Comparison of ENCODE assay signal across 1 cellular context in the genomic region with DNA sequence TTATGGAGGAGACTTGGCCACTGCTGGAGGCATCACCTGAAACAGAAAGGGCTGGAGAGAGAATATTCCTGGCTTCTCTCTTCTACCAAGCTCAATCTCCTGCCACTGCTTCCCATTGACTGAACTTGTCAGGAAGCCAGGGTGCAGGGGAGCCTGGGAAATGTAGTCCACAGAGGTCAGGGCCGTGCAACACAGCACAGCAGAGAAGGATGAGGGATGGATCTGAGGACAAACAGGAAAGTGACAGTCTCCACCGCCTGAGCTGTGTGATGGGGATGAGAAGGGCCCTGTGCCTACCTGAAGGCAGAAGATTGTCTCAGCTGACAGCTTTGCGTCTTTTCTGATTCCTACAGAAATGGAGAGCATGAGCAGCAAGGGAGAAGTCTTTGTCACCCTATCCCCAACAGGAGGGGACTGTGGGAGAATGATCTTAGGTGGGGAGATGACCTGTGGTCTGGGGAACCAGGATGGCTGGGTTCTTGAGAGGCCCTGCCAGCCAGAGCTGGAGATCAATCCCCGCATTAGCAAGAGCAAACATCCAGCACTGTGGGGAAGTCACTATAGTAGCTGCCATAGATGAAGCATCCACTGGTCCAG.
TF ChIP-seq lines count a peak whose summit lies in the region.

No MANE protein-coding gene starts in this region.

TF ChIP-seq in GM12878, 131 proteins besides CTCF, POLR2A, EP300 and RAD21 (continued from another document):
- TF ChIP-seq ZNF24 (IDR thresholded peaks at IDR 0.05) (no peak), HCFC1 (IDR thresholded peaks at IDR 0.05; ENCODE audit: low read length) (peak; percentile 78), ZSCAN29 (IDR thresholded peaks at IDR 0.05) (no peak), IRF5 (IDR thresholded peaks at IDR 0.05; ENCODE audit: borderline replicate concordance) (no peak), TCF3 (IDR thresholded peaks at IDR 0.05; ENCODE audit: borderline replicate concordance, insufficient read depth, low read depth, low read length) (no peak), SMARCA5 (IDR thresholded peaks at IDR 0.05) (no peak)
